21 cellular contexts compared by ENCODE assay signal in genomic region chr9:132590037-132590317, GRCh38. TPM values are rescaled to one million over a fixed set of nuclear protein-coding genes. Genes with fewer than 3 reads are reported as not detected.
"Had no signal": no experiment of that assay in that cellular context is flagged by ENCODE, and none has a peak within 500 bp of the region (broad histone marks: within the 10 kb centered on the region; RNA-seq: fewer than 3 reads in every experiment).

No MANE protein-coding gene starts in this region.

- H3K36me3 ChIP-seq: breast epithelium, prostate gland had no signal

- H3K9me3 Mint-ChIP-seq: activated naive CD8-positive, alpha-beta T cell treated with anti-CD3 and anti-CD28 coated beads, Interleukin-2, amount 10 ng/mL, durations not matched to agents 7 days and 5 days; activated T-cell treated with anti-CD3 and anti-CD28 coated beads, Interleukin-2, amount 50 U/mL, for 4 hours; natural killer cell; T-helper 2 cell treated with Interferon-gamma antibody and Interleukin-4, amounts not matched to agents 5 μg/mL and 100 μg/mL, for 36 hours had no signal

- H3K27ac Mint-ChIP-seq: activated CD8-positive, alpha-beta memory T cell treated with anti-CD3 and anti-CD28 coated beads, Interleukin-2, amount 10 ng/mL, durations not matched to agents 7 days and 5 days; activated naive CD8-positive, alpha-beta T cell treated with anti-CD3 and anti-CD28 coated beads, Interleukin-2, amount 10 ng/mL, durations not matched to agents 7 days and 5 days; immature natural killer cell; natural killer cell; T-helper 2 cell treated with Interferon-gamma antibody and Interleukin-4, amounts not matched to agents 5 μg/mL and 100 μg/mL, for 36 hours had no signal

- H3K4me3 Mint-ChIP-seq: activated CD8-positive, alpha-beta memory T cell treated with anti-CD3 and anti-CD28 coated beads, Interleukin-2, amount 10 ng/mL, durations not matched to agents 7 days and 5 days; activated naive CD8-positive, alpha-beta T cell treated with anti-CD3 and anti-CD28 coated beads, Interleukin-2, amount 10 ng/mL, durations not matched to agents 7 days and 5 days; activated T-cell treated with anti-CD3 and anti-CD28 coated beads, Interleukin-2, amount 50 U/mL, for 4 hours; immature natural killer cell; natural killer cell; T-helper 2 cell treated with Interferon-gamma antibody and Interleukin-4, amounts not matched to agents 5 μg/mL and 100 μg/mL, for 36 hours had no signal

- H3K36me3 Mint-ChIP-seq: activated naive CD8-positive, alpha-beta T cell treated with anti-CD3 and anti-CD28 coated beads, Interleukin-2, amount 10 ng/mL, durations not matched to agents 7 days and 5 days; natural killer cell had no signal

- H3K4me3 ChIP-seq: dorsolateral prefrontal cortex, esophagus muscularis mucosa, prostate gland had no signal

- H3K27ac ChIP-seq: breast epithelium, dorsolateral prefrontal cortex, esophagus muscularis mucosa, prostate gland had no signal

- ATAC-seq: activated CD8-positive, alpha-beta memory T cell treated with anti-CD3 and anti-CD28 coated beads, Interleukin-2, amount 10 ng/mL, durations not matched to agents 7 days and 5 days; natural killer cell had no signal

- H3K4me1 ChIP-seq: breast epithelium, prostate gland had no signal

- H3K9me3 ChIP-seq: breast epithelium, esophagus muscularis mucosa, prostate gland had no signal

- DNase-seq: activated CD4-positive, alpha-beta T cell treated with anti-CD3 and anti-CD28 coated beads, Interleukin-2, amount 50 U/mL, for 48 hours; activated CD4-positive, CD25-positive, alpha-beta regulatory T cell treated with anti-CD3 and anti-CD28 coated beads, Interleukin-2, amount 50 U/mL, for 72 hours; activated CD8-positive, alpha-beta memory T cell treated with anti-CD3 and anti-CD28 coated beads, Interleukin-2, amount 10 ng/mL, durations not matched to agents 7 days and 5 days; activated gamma-delta T cell treated with Interleukin-2 at 50 U/mL for 16 hours; activated T-cell treated with anti-CD3 and anti-CD28 coated beads, Interleukin-2, amount 50 U/mL, for 4 hours; anterior cingulate cortex; dorsolateral prefrontal cortex; foreskin fibroblast; immature natural killer cell; natural killer cell; occipital lobe; stimulated activated naive CD4-positive, alpha-beta T cell; trophoblast cell had no signal

RNA-seq across cellular contexts. Expression of gene BARHL1, which starts 7.6 kb away (rescaled TPM):
- total RNA-seq: activated CD8-positive, alpha-beta memory T cell treated with anti-CD3 and anti-CD28 coated beads, Interleukin-2, amount 10 ng/mL, durations not matched to agents 7 days and 5 days; activated naive CD8-positive, alpha-beta T cell treated with anti-CD3 and anti-CD28 coated beads, Interleukin-2, amount 10 ng/mL, durations not matched to agents 7 days and 5 days; activated T-cell treated with anti-CD3 and anti-CD28 coated beads, Interleukin-2, amount 50 U/mL, for 4 hours; breast epithelium; chondrocyte; dorsolateral prefrontal cortex; esophagus muscularis mucosa; lung microvascular endothelial cell; mucosa of gallbladder; natural killer cell; occipital lobe; prostate gland had no signal
- polyA plus RNA-seq: immature natural killer cell had no signal
